Comparison of ENCODE assay signal across 27 cellular contexts in genomic region chr2:234830853-234831252, GRCh38.
"Had no signal": no experiment of that assay in that cellular context is flagged by ENCODE, and none has a peak within 500 bp of the region (broad histone marks: within the 10 kb centered on the region; RNA-seq: fewer than 3 reads in every experiment).

No MANE protein-coding gene starts in this region.

- H3K36me3 ChIP-seq: colonic mucosa, esophagus squamous epithelium, gastrocnemius medialis, left lung, lower lobe of right lung had no signal

- H3K27me3 Mint-ChIP-seq: dendritic cell treated with granulocyte-macrophage colony-stimulating factor and Interleukin-4, amounts not matched to agents 40 ng/mL and 50 ng/mL, for 4 days had no signal

- H3K27me3 ChIP-seq: colonic mucosa, gastrocnemius medialis, hepatocyte, left lung had no signal

- H3K4me3 Mint-ChIP-seq: dendritic cell treated with granulocyte-macrophage colony-stimulating factor and Interleukin-4, amounts not matched to agents 40 ng/mL and 50 ng/mL, for 4 days; effector memory CD8-positive, alpha-beta T cell; endodermal cell; naive thymus-derived CD4-positive, alpha-beta T cell had no signal

- H3K27ac ChIP-seq: colonic mucosa, epithelial cell of prostate, esophagus squamous epithelium, gastrocnemius medialis, hepatocyte, left lung, lower lobe of right lung had no signal

- H3K27ac Mint-ChIP-seq: dendritic cell treated with granulocyte-macrophage colony-stimulating factor and Interleukin-4, amounts not matched to agents 40 ng/mL and 50 ng/mL, for 4 days; effector memory CD8-positive, alpha-beta T cell; endodermal cell; naive thymus-derived CD4-positive, alpha-beta T cell had no signal

- H3K36me3 Mint-ChIP-seq: naive thymus-derived CD4-positive, alpha-beta T cell had no signal

- ATAC-seq: effector memory CD8-positive, alpha-beta T cell; esophagus mucosa; gastrocnemius medialis; left cardiac atrium; left lung; left ventricle myocardium superior; lower lobe of right lung; naive thymus-derived CD4-positive, alpha-beta T cell had no signal

- H3K4me1 Mint-ChIP-seq: endodermal cell; naive thymus-derived CD4-positive, alpha-beta T cell had no signal

- H3K9me3 Mint-ChIP-seq: dendritic cell treated with granulocyte-macrophage colony-stimulating factor and Interleukin-4, amounts not matched to agents 40 ng/mL and 50 ng/mL, for 4 days; effector memory CD8-positive, alpha-beta T cell; endodermal cell had no signal

- H3K9me3 ChIP-seq: colonic mucosa, esophagus squamous epithelium, gastrocnemius medialis, left lung, lower lobe of right lung had no signal

- H3K4me2 ChIP-seq: hepatocyte had no signal

- H2AFZ ChIP-seq: hepatocyte had no signal

- H3K79me2 ChIP-seq: hepatocyte had no signal

- FAIRE-seq: endometrium, islet of Langerhans, keratinocyte had no signal

- H3K4me1 ChIP-seq: colonic mucosa, esophagus squamous epithelium, gastrocnemius medialis, left lung, lower lobe of right lung had no signal

- H3K4me3 ChIP-seq: colonic mucosa, esophagus squamous epithelium, gastrocnemius medialis, hepatocyte, left lung, lower lobe of right lung had no signal

- DNase-seq: colonic mucosa; cortex of kidney; effector CD8-positive, alpha-beta T cell; effector memory CD8-positive, alpha-beta T cell; endodermal cell; erythroblast; esophagus squamous epithelium; foreskin fibroblast; foreskin melanocyte; gastrocnemius medialis; glutamatergic neuron; head of caudate nucleus; hypothalamus; left cardiac atrium; left lung; left ventricle myocardium superior; lower lobe of right lung; mesendoderm; midbrain; naive thymus-derived CD4-positive, alpha-beta T cell had no signal
